24 cellular contexts compared by ENCODE assay signal in genomic region chr2:191860760-191861466, GRCh38. TPM values are rescaled to one million over a fixed set of nuclear protein-coding genes. Genes with fewer than 3 reads are reported as not detected.
"Had no signal": no experiment of that assay in that cellular context is flagged by ENCODE, and none has a peak within 500 bp of the region (broad histone marks: within the 10 kb centered on the region; RNA-seq: fewer than 3 reads in every experiment).

No MANE protein-coding gene starts in this region.

- H3K27me3 ChIP-seq: body of pancreas, esophagus squamous epithelium, hepatocyte, suprapubic skin, transverse colon had no signal

- H3K27me3 Mint-ChIP-seq: progenitor cell of endocrine pancreas had no signal

- H3K27ac Mint-ChIP-seq: activated B cell treated with CpG ODN at 0.5 μM for 24 hours; activated CD4-positive, alpha-beta memory T cell treated with anti-CD3 and anti-CD28 coated beads, Interleukin-2, amount 10 ng/mL, durations not matched to agents 7 days and 5 days; activated naive CD8-positive, alpha-beta T cell treated with anti-CD3 and anti-CD28 coated beads, Interleukin-2, amount 10 ng/mL, durations not matched to agents 7 days and 5 days; activated T-helper 2 cell treated with anti-CD3 and anti-CD28 coated beads, Interferon-gamma antibody, Interleukin-2, Interleukin-4, amounts not matched to agents 10 μg/mL and 5 μg/mL and 100 μg/mL, durations not matched to agents 14 hours and 24 hours and 36 hours; effector memory CD8-positive, alpha-beta T cell; naive thymus-derived CD4-positive, alpha-beta T cell; T-cell had no signal

- H3K27ac ChIP-seq: body of pancreas, esophagus squamous epithelium, hepatocyte, skin epidermis, suprapubic skin, transverse colon had no signal

- H3K4me3 Mint-ChIP-seq: activated B cell treated with CpG ODN at 0.5 μM for 24 hours; activated CD4-positive, alpha-beta memory T cell treated with anti-CD3 and anti-CD28 coated beads, Interleukin-2, amount 10 ng/mL, durations not matched to agents 7 days and 5 days; activated naive CD8-positive, alpha-beta T cell treated with anti-CD3 and anti-CD28 coated beads, Interleukin-2, amount 10 ng/mL, durations not matched to agents 7 days and 5 days; effector memory CD8-positive, alpha-beta T cell; naive thymus-derived CD4-positive, alpha-beta T cell; T-cell had no signal

- H3K36me3 ChIP-seq: esophagus squamous epithelium, suprapubic skin, transverse colon had no signal

- H3K4me3 ChIP-seq: body of pancreas, esophagus squamous epithelium, hepatocyte, mucosa of descending colon, skin epidermis, suprapubic skin, transverse colon had no signal

- ATAC-seq: body of pancreas; effector memory CD8-positive, alpha-beta T cell; left lobe of liver; mucosa of descending colon; naive thymus-derived CD4-positive, alpha-beta T cell; right cardiac atrium; stimulated activated naive CD8-positive, alpha-beta T cell treated with anti-CD3 and anti-CD28 coated beads, Interleukin-15, Interleukin-2, amounts not matched to agents 100 U/mL and 50 U/mL, for 24 hours; T-cell had no signal

- H3K36me3 Mint-ChIP-seq: activated naive CD8-positive, alpha-beta T cell treated with anti-CD3 and anti-CD28 coated beads, Interleukin-2, amount 10 ng/mL, durations not matched to agents 7 days and 5 days; naive thymus-derived CD4-positive, alpha-beta T cell; T-cell had no signal

- H3K4me2 ChIP-seq: hepatocyte had no signal

- H3K79me2 ChIP-seq: hepatocyte had no signal

- DNase-seq: activated B cell treated with CpG ODN at 0.5 μM for 24 hours; activated CD4-positive, alpha-beta memory T cell treated with anti-CD3 and anti-CD28 coated beads, Interleukin-2, amount 10 ng/mL, durations not matched to agents 7 days and 5 days; activated CD4-positive, alpha-beta T cell treated with anti-CD3 and anti-CD28 coated beads for 4 hours; activated naive CD4-positive, alpha-beta T cell treated with Interleukin-2 at 50 U/mL for 16 hours; activated naive CD8-positive, alpha-beta T cell treated with anti-CD3 and anti-CD28 coated beads, Interleukin-2, amount 10 ng/mL, durations not matched to agents 7 days and 5 days; activated T-cell treated with anti-CD3 and anti-CD28 coated beads, Interleukin-2, amount 50 U/mL, for 1 hour; body of pancreas; dermis blood vessel endothelial cell; effector memory CD8-positive, alpha-beta T cell; esophagus squamous epithelium; islet precursor cell; mucosa of descending colon; naive thymus-derived CD4-positive, alpha-beta T cell; occipital lobe; right cardiac atrium; stimulated activated naive CD8-positive, alpha-beta T cell treated with anti-CD3 and anti-CD28 coated beads, Interleukin-15, Interleukin-2, amounts not matched to agents 100 U/mL and 50 U/mL, for 24 hours; T-cell; transverse colon had no signal

- H3K9me3 ChIP-seq: body of pancreas, esophagus squamous epithelium, mucosa of descending colon, suprapubic skin, transverse colon had no signal

- H3K4me1 Mint-ChIP-seq: activated B cell treated with CpG ODN at 0.5 μM for 24 hours; activated CD4-positive, alpha-beta memory T cell treated with anti-CD3 and anti-CD28 coated beads, Interleukin-2, amount 10 ng/mL, durations not matched to agents 7 days and 5 days; activated naive CD8-positive, alpha-beta T cell treated with anti-CD3 and anti-CD28 coated beads, Interleukin-2, amount 10 ng/mL, durations not matched to agents 7 days and 5 days; naive thymus-derived CD4-positive, alpha-beta T cell; T-cell had no signal

- H3K9me3 Mint-ChIP-seq: activated CD4-positive, alpha-beta memory T cell treated with anti-CD3 and anti-CD28 coated beads, Interleukin-2, amount 10 ng/mL, durations not matched to agents 7 days and 5 days; activated naive CD8-positive, alpha-beta T cell treated with anti-CD3 and anti-CD28 coated beads, Interleukin-2, amount 10 ng/mL, durations not matched to agents 7 days and 5 days; activated T-helper 2 cell treated with anti-CD3 and anti-CD28 coated beads, Interferon-gamma antibody, Interleukin-2, Interleukin-4, amounts not matched to agents 10 μg/mL and 5 μg/mL and 100 μg/mL, durations not matched to agents 14 hours and 24 hours and 36 hours; effector memory CD8-positive, alpha-beta T cell had no signal

- H2AFZ ChIP-seq: hepatocyte had no signal

RNA-seq across cellular contexts. Expression of gene CAVIN2, which starts 14.0 kb away (rescaled TPM):
- total RNA-seq: activated B cell treated with CpG ODN at 0.5 μM for 24 hours; activated CD4-positive, alpha-beta memory T cell treated with anti-CD3 and anti-CD28 coated beads, Interleukin-2, amount 10 ng/mL, durations not matched to agents 7 days and 5 days; activated naive CD8-positive, alpha-beta T cell treated with anti-CD3 and anti-CD28 coated beads, Interleukin-2, amount 10 ng/mL, durations not matched to agents 7 days and 5 days; activated T-helper 2 cell treated with anti-CD3 and anti-CD28 coated beads, Interferon-gamma antibody, Interleukin-2, Interleukin-4, amounts not matched to agents 10 μg/mL and 5 μg/mL and 100 μg/mL, durations not matched to agents 14 hours and 24 hours and 36 hours had no signal
- polyA plus RNA-seq: naive thymus-derived CD4-positive, alpha-beta T cell had no signal
